In the genomic region with DNA sequence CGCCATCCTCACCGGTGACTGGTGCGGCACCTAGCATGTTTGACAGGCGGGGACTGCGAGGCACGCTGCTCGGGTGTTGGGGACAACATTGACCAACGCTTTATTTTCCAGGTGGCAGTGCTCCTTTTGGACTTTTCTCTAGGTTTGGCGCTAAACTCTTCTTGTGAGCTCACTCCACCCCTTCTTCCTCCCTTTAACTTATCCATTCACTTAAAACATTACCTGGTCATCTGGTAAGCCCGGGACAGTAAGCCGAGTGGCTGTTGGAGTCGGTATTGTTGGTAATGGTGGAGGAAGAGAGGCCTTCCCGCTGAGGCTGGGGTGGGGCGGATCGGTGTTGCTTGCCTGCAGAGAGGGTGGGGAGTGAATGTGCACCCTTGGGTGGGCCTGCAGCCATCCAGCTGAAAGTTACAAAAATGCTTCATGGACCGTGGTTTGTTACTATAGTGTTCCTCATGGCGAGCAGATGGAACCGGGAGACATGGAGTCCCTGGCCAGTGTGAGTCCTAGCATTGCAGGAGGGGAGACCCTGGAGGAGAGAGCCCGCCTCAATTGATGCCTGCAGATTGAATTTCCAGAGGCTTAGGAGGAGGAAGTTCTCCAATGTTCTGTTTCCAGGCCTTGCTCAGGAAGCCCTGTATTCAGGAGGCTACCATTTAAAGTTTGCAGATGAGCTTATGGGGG, we compare ENCODE assay signal across 1 cellular context.
TF ChIP-seq lines count a peak whose summit lies in the region.

No MANE protein-coding gene starts in this region.

TF ChIP-seq in HepG2, 621 proteins besides CTCF, POLR2A, EP300 and RAD21 (continued from another document and continues in another):
- TF ChIP-seq ZNF646 (CRISPR knock-in tag; IDR thresholded peaks at IDR 0.05) (no peak), CEBPZ (IDR thresholded peaks at IDR 0.05; ENCODE audit: low read length) (no peak), ZHX1 (CRISPR knock-in tag; IDR thresholded peaks at IDR 0.05; ENCODE audit: low read depth) (no peak), NKX3-1 (CRISPR knock-in tag; IDR thresholded peaks at IDR 0.05) (no peak), HMGXB4 (CRISPR knock-in tag; IDR thresholded peaks at IDR 0.05; ENCODE audit: borderline replicate concordance in 1 of 2, low read depth in 1 of 2) (no peak), PAF1 (CRISPR knock-in tag; IDR thresholded peaks at IDR 0.05) (peak; percentile 91), ZNF713 (CRISPR knock-in tag; IDR thresholded peaks at IDR 0.05) (no peak), NONO (IDR thresholded peaks at IDR 0.05) (no peak), NONO (CRISPR knock-in tag; conservative IDR thresholded peaks at IDR 0.05) (no peak), ZFY (CRISPR knock-in tag; IDR thresholded peaks at IDR 0.05) (0 out of 2 replicates have a peak, but pooled peaks have one; percentile 4), ATF7-NPFF (CRISPR knock-in tag; IDR thresholded peaks at IDR 0.05; ENCODE audit: low read depth) (no peak), ZNF282 (IDR thresholded peaks at IDR 0.05; ENCODE audit: partially characterized antibody) (no peak), KDM3A (CRISPR knock-in tag; IDR thresholded peaks at IDR 0.05; ENCODE audit: low read depth) (no peak), ZNF33A (CRISPR knock-in tag; IDR thresholded peaks at IDR 0.05; ENCODE audit: borderline replicate concordance) (no peak), CHCHD3 (CRISPR knock-in tag; IDR thresholded peaks at IDR 0.05) (no peak), GTF2F1 (IDR thresholded peaks at IDR 0.05; ENCODE audit: low read length) (no peak), ZNF816 (CRISPR knock-in tag; IDR thresholded peaks at IDR 0.05; ENCODE audit: borderline replicate concordance) (peak; percentile 22; the same call in 1 of the 2 replicates), SRY (CRISPR knock-in tag; IDR thresholded peaks at IDR 0.05) (0 out of 2 replicates have a peak, but pooled peaks have one; percentile 26), POLR2AphosphoS2 (IDR thresholded peaks at IDR 0.05; ENCODE audit: low read depth, low read length) (no peak), PLRG1 (conservative IDR thresholded peaks at IDR 0.05) (no peak), REL (CRISPR knock-in tag; conservative IDR thresholded peaks at IDR 0.05) (no peak), ZNF136 (CRISPR knock-in tag; IDR thresholded peaks at IDR 0.05; ENCODE audit: low read depth) (0 out of 2 replicates have a peak, but pooled peaks have one; percentile 55), ZFP37 (CRISPR knock-in tag; IDR thresholded peaks at IDR 0.05; ENCODE audit: borderline replicate concordance) (no peak), HNRNPLL (IDR thresholded peaks at IDR 0.05; ENCODE audit: low read depth, low read length, poor library complexity, severe bottlenecking) (no peak), IRF9 (CRISPR knock-in tag; IDR thresholded peaks at IDR 0.05; ENCODE audit: borderline replicate concordance) (no peak), ZNF629 (CRISPR knock-in tag; conservative IDR thresholded peaks at IDR 0.05) (no peak), SAFB2 (CRISPR knock-in tag; IDR thresholded peaks at IDR 0.05; ENCODE audit: borderline replicate concordance, low read depth) (no peak), ETV6 (CRISPR knock-in tag; conservative IDR thresholded peaks at IDR 0.05) (no peak), ZNF777 (CRISPR knock-in tag; IDR thresholded peaks at IDR 0.05) (no peak)
- TF ChIP-seq, protein P1, sequence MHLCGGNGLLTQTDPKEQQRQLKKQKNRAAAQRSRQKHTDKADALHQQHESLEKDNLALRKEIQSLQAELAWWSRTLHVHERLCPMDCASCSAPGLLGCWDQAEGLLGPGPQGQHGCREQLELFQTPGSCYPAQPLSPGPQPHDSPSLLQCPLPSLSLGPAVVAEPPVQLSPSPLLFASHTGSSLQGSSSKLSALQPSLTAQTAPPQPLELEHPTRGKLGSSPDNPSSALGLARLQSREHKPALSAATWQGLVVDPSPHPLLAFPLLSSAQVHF (CRISPR knock-in tag; IDR thresholded peaks at IDR 0.05) = no peak
- TF ChIP-seq, protein P2, sequence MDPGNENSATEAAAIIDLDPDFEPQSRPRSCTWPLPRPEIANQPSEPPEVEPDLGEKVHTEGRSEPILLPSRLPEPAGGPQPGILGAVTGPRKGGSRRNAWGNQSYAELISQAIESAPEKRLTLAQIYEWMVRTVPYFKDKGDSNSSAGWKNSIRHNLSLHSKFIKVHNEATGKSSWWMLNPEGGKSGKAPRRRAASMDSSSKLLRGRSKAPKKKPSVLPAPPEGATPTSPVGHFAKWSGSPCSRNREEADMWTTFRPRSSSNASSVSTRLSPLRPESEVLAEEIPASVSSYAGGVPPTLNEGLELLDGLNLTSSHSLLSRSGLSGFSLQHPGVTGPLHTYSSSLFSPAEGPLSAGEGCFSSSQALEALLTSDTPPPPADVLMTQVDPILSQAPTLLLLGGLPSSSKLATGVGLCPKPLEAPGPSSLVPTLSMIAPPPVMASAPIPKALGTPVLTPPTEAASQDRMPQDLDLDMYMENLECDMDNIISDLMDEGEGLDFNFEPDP (CRISPR knock-in tag; conservative IDR thresholded peaks at IDR 0.05) = 0 out of 2 replicates have a peak, but pooled peaks have one; percentile 75
- TF ChIP-seq, protein P3, sequence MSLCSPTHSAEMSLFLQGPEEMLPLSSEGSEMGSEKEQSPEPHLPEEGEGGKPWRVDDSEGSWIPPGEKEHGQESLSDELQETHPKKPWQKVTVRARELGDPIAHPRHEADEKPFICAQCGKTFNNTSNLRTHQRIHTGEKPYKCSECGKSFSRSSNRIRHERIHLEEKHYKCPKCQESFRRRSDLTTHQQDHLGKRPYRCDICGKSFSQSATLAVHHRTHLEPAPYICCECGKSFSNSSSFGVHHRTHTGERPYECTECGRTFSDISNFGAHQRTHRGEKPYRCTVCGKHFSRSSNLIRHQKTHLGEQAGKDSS (CRISPR knock-in tag; IDR thresholded peaks at IDR 0.05; ENCODE audit: borderline replicate concordance, low read depth) = 0 out of 2 replicates have a peak, but pooled peaks have one; percentile 9
- TF ChIP-seq, protein P4, sequence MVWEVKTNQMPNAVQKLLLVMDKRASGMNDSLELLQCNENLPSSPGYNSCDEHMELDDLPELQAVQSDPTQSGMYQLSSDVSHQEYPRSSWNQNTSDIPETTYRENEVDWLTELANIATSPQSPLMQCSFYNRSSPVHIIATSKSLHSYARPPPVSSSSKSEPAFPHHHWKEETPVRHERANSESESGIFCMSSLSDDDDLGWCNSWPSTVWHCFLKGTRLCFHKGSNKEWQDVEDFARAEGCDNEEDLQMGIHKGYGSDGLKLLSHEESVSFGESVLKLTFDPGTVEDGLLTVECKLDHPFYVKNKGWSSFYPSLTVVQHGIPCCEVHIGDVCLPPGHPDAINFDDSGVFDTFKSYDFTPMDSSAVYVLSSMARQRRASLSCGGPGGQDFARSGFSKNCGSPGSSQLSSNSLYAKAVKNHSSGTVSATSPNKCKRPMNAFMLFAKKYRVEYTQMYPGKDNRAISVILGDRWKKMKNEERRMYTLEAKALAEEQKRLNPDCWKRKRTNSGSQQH (CRISPR knock-in tag; IDR thresholded peaks at IDR 0.05; ENCODE audit: low read depth) = peak; percentile 58; the same call in 1 of the 2 replicates
- TF ChIP-seq, protein P5, sequence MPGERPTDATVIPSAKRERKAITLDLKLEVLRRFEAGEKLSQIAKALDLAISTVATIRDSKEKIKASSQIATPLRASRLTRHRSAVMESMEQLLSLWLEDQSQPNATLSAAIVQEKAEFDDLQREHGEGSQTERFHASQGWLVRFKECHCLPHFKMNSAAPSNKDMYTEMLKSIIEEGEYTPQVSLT (CRISPR knock-in tag; IDR thresholded peaks at IDR 0.05; ENCODE audit: borderline replicate concordance, low read depth) = no peak
